19 cellular contexts compared by ENCODE assay signal in the genomic region with DNA sequence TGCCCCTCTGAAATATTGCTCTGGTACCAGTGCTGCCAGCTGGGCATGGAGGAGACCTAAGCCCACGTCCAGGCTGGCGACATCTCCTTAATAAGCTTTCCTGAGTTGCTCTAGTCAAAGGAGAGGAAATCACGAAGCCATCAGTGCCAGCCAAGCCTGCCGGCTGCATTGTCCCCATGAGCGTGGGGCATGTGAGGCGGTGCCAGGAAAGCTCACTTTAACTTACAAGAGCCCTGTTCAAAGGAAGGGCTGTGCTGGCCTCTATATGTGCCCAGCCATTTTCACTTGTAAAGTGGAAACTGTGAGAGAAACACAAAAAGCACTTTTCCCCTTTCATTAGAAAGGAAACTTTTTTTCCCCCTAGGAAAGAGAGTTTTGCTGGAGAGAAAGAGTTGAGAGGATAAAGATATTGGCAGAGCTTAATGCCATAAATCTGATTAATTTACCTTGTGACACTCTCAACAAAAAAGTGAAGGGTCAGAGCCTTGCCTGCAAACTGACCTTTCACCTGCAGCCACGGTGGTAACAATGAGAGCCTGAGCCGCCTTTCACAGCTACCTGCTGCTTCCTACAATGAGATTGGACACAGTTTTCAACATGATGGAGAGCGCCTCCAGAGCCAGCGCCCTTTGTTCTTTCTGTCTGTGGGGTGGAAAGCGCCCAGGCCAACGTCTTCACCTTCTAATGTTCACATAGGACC.
DNase-seq lines count a peak whose midpoint lies in the region; ATAC-seq and TF ChIP-seq lines count a peak whose summit lies in the region.
"Had no signal": no experiment of that assay in that cellular context is flagged by ENCODE, and none has a peak within 500 bp of the region (broad histone marks: within the 10 kb centered on the region; RNA-seq: fewer than 3 reads in every experiment).

No MANE protein-coding gene starts in this region.

- H3K27me3 ChIP-seq in left lung (no peaks in the 10 kb centered on the region), brain microvascular endothelial cell (replicated peaks) (peaks cover 20% of the 10 kb centered on the region)
- H3K27me3 ChIP-seq: neutrophil, right lobe of liver, upper lobe of left lung had no signal

- H3K36me3 ChIP-seq in left lung (no peaks in the 10 kb centered on the region), brain microvascular endothelial cell (replicated peaks) (no peaks in the 10 kb centered on the region)
- H3K36me3 ChIP-seq: neutrophil, right lobe of liver, upper lobe of left lung, WERI-Rb-1 had no signal

- H3K4me3 ChIP-seq in left lung (no peak overlapping the region), brain microvascular endothelial cell (ENCODE audit: low read depth, low read length) (no peak overlapping the region)
- H3K4me3 ChIP-seq: right lobe of liver, upper lobe of left lung had no signal

- H3K4me1 ChIP-seq in left lung, result no peaks in the 10 kb centered on the region
- H3K4me1 ChIP-seq: right lobe of liver had no signal

- H3K9me3 ChIP-seq in left lung, result peaks cover 0 to under 1% of the 10 kb centered on the region in 2 donors
- H3K9me3 ChIP-seq: neutrophil, right lobe of liver had no signal

- ATAC-seq in left ventricle myocardium superior (peak; percentile 56), Right ventricle myocardium inferior (no peak), left lung (peak; percentile 85), HG02759 (IDR thresholded peaks at IDR 0.05; ENCODE audit: unreplicated experiment) (no peak), left lobe of liver (no peak)
- ATAC-seq: activated T-cell treated with anti-CD3 and anti-CD28 coated beads, Interleukin-2, amount 50 U/mL, for 4 hours; right lobe of liver; stimulated activated naive CD8-positive, alpha-beta T cell treated with anti-CD3 and anti-CD28 coated beads, Interleukin-15, Interleukin-2, amounts not matched to agents 100 U/mL and 50 U/mL, for 24 hours had no signal

- intact Hi-C loops in left ventricle myocardium superior (cut with micrococcal nuclease), result no loop called here
- intact Hi-C loops in Right ventricle myocardium inferior (cut with DNase I), result no loop called here
- intact Hi-C loops in left lung (cut with DNase I), result no loop called here

- no peak for TF ChIP-seq CTCF in left lung (IDR thresholded peaks at IDR 0.05)
- no peak for TF ChIP-seq CTCF in brain microvascular endothelial cell (IDR thresholded peaks at IDR 0.05; ENCODE audit: low read depth, low read length, missing control alignments)

- DNase-seq in left ventricle myocardium superior (peak; percentile 47), Right ventricle myocardium inferior (ENCODE audit: missing footprints) (no peak), NCI-H69 (lab: John Stamatoyannopoulos, UW) (peak; percentile 93), left lung (no peak), brain microvascular endothelial cell (no peak), left lobe of liver (ENCODE audit: low spot score) (no peak), KBM-7 (no peak)
- DNase-seq: activated CD4-positive, alpha-beta memory T cell treated with anti-CD3 and anti-CD28 coated beads, Interleukin-2, amount 10 ng/mL, durations not matched to agents 7 days and 5 days; activated naive CD4-positive, alpha-beta T cell treated with anti-CD3 and anti-CD28 coated beads, Interleukin-2, amount 50 U/mL, for 16 hours; activated T-cell treated with anti-CD3 and anti-CD28 coated beads, Interleukin-2, amount 50 U/mL, for 4 hours; GOT3; hippocampal formation; NCI-H2029; right lobe of liver; stimulated activated naive CD8-positive, alpha-beta T cell treated with anti-CD3 and anti-CD28 coated beads, Interleukin-15, Interleukin-2, amounts not matched to agents 100 U/mL and 50 U/mL, for 24 hours; WERI-Rb-1 had no signal

- in situ Hi-C loops in brain microvascular endothelial cell (cut with HindIII; ENCODE audit: low pct_ligation_motif_present, low sequenced_read_pairs) (no loop called here), KBM-7 (cut with MboI; ENCODE audit: low pct_unique_long_range_greater_than_20kb, low sequenced_read_pairs) (no loop called here)

- H3K27ac ChIP-seq in left lung (no peak overlapping the region), brain microvascular endothelial cell (no peak overlapping the region)
- H3K27ac ChIP-seq: neutrophil, right lobe of liver, upper lobe of left lung, WERI-Rb-1 had no signal

Comparison
In these comparisons a context has a peak if more than half of its experiments do, and no peak if none do; other contexts are left out.
1. ATAC-seq: peak in left ventricle myocardium superior (single experiment) and left lung (single experiment); none in Right ventricle myocardium inferior (single experiment), HG02759 (single experiment) and left lobe of liver (single experiment).
2. DNase-seq: peak in left ventricle myocardium superior (single experiment) and NCI-H69 (single experiment); none in Right ventricle myocardium inferior (single experiment), left lung (0 of 2), brain microvascular endothelial cell (single experiment), left lobe of liver (single experiment) and KBM-7 (single experiment).